In genomic region chr1:21149862-21150432, GRCh38 we compare ENCODE assay signal across 10 cellular contexts. TPM values are rescaled to one million over a fixed set of nuclear protein-coding genes. Genes with fewer than 3 reads are reported as not detected.
DNase-seq lines count a peak whose midpoint lies in the region; ATAC-seq and TF ChIP-seq lines count a peak whose summit lies in the region.
"Had no signal": no experiment of that assay in that cellular context is flagged by ENCODE, and none has a peak within 500 bp of the region (broad histone marks: within the 10 kb centered on the region; RNA-seq: fewer than 3 reads in every experiment).

No MANE protein-coding gene starts in this region.

- H3K27me3 ChIP-seq in HCT116 (ENCODE audit: insufficient read depth, low read length) (no peaks in the 10 kb centered on the region), spleen (replicated peaks in 1 of 7) (no peaks in the 10 kb centered on the region)
- H3K27me3 ChIP-seq: adrenal gland had no signal

- RAD21 ChIA-PET in HCT116 (lab: Charles Lee; ENCODE audit: low non-redundant PET in 1 of 2, low total read pairs in 2 of 2, uncharacterized antibody in 2 of 2, unreplicated experiment in 2 of 2): no interaction called here

- POLR2A ChIA-PET in HCT116 (lab: Charles Lee): no interaction called here

- H3K27ac ChIP-seq in HCT116 (ENCODE audit: low read depth, low read length): peak overlapping the region; percentile 74
- peak overlapping the region in 5 of 8 donors; percentile 10 to 50 (median 46) for H3K27ac ChIP-seq in spleen

- H3K4me1 ChIP-seq in HCT116 (ENCODE audit: control insufficient read depth in 1 of 2, insufficient read depth in 2 of 2, low read length in 2 of 2) (peaks cover 46 to 55% of the 10 kb centered on the region in 2 experiments), spleen (peaks cover 0 to 47% (median 14%) of the 10 kb centered on the region in 6 donors)

- no TSS peak for BruUV-seq in HCT116 (replicated peaks; lab: Mats Ljungman, UMichigan)

- DNase-seq in HCT116 (ENCODE audit: low read depth, low spot score) (peak; percentile 72), astrocyte of the hippocampus (ENCODE audit: low read depth, low spot score) (peak; percentile 97), iPS-NIHi7 (ENCODE audit: extremely low spot score) (peak; percentile 48), spleen (no peak), NCI-H69 (lab: John Stamatoyannopoulos, UW) (no peak), NCI-H2107 treated with DMSO at 0.1 percent for 48 hours (lab: John Stamatoyannopoulos, UW; ENCODE audit: unreplicated experiment) (no peak)
- no peak for DNase-seq in effector CD4-positive, alpha-beta T cell

- no peak overlapping the region for H2AFZ ChIP-seq in HCT116 (ENCODE audit: low read depth, low read length, poor library complexity, severe bottlenecking)

- WGBS in spleen, 5 donors: 64 to 84% (median 78%) methylated on average over 3 of the region's 3 CpGs

- no peaks in the 10 kb centered on the region for H3K36me3 ChIP-seq in HCT116 (ENCODE audit: control insufficient read depth in 1 of 2, insufficient read depth in 2 of 2, low read length in 2 of 2)
- peaks cover 0 to 71% (median 15%) of the 10 kb centered on the region in 6 donors for H3K36me3 ChIP-seq in spleen

- ATAC-seq in HCT116: peak; percentile 90
- ATAC-seq in activated T-helper 17 cell treated with anti-CD3 and anti-CD28 coated beads, Interleukin-2, amount 50 U/mL, for 72 hours (replicated peaks): no peak

- H3K9me3 ChIP-seq in HCT116 (ENCODE audit: control insufficient read depth in 1 of 2, insufficient read depth in 1 of 2, low read depth in 1 of 2, low read length in 2 of 2): no peaks in the 10 kb centered on the region
- H3K9me3 ChIP-seq in spleen: no peaks in the 10 kb centered on the region
- H3K9me3 ChIP-seq: adrenal gland had no signal

- no peaks in the 10 kb centered on the region for H4K20me1 ChIP-seq in HCT116 (ENCODE audit: insufficient read depth)

- peaks cover 4% of the 10 kb centered on the region for H3K4me1 Mint-ChIP-seq in activated T-helper 17 cell treated with anti-CD3 and anti-CD28 coated beads, Interleukin-2, amount 50 U/mL, for 72 hours

- peak overlapping the region; percentile 70 for H3K4me2 ChIP-seq in HCT116 (ENCODE audit: low read length)

- H3K27ac Mint-ChIP-seq in activated T-helper 17 cell treated with anti-CD3 and anti-CD28 coated beads, Interleukin-2, amount 50 U/mL, for 72 hours: no peak overlapping the region
- H3K27ac Mint-ChIP-seq: stimulated activated naive CD8-positive, alpha-beta T cell treated with anti-CD3 and anti-CD28 coated beads, Interleukin-15, Interleukin-2, amounts not matched to agents 100 ng/mL and 50 ng/mL, for 24 hours had no signal

- no peak for TF ChIP-seq POLR2A in HCT116 (IDR thresholded peaks at IDR 0.05; ENCODE audit: borderline replicate concordance, extremely low read depth, insufficient read depth, insufficient read length)
- TF ChIP-seq POLR2A in spleen (IDR thresholded peaks at IDR 0.05): no peak

- H3K4me3 ChIP-seq in HCT116 (replicated peaks in 1 of 2; ENCODE audit: low read depth in 1 of 2, low read length in 2 of 2) (peak overlapping the region in 1 of 2 experiments; percentile 35; a peak in 2 of 4 replicates), spleen (no peak overlapping the region)
- H3K4me3 ChIP-seq: adrenal gland had no signal

- intact Hi-C loops in HCT116 (cut with micrococcal nuclease): no loop called here
- intact Hi-C loops in spleen (cut with DNase I; ENCODE audit: low total_unique reads): no loop called here

- H3K36me3 Mint-ChIP-seq in activated T-helper 17 cell treated with anti-CD3 and anti-CD28 coated beads, Interleukin-2, amount 50 U/mL, for 72 hours (ENCODE audit: low read depth): peaks cover 48% of the 10 kb centered on the region

- CTCF ChIA-PET in HCT116 (lab: Charles Lee): no interaction called here

- TF ChIP-seq RAD21 in HCT116 (IDR thresholded peaks at IDR 0.05; ENCODE audit: low read depth): no peak; the same call in 1 of the 2 replicates

- no peak overlapping the region for H3K4me3 Mint-ChIP-seq in activated T-helper 17 cell treated with anti-CD3 and anti-CD28 coated beads, Interleukin-2, amount 50 U/mL, for 72 hours
- H3K4me3 Mint-ChIP-seq: stimulated activated naive CD8-positive, alpha-beta T cell treated with anti-CD3 and anti-CD28 coated beads, Interleukin-15, Interleukin-2, amounts not matched to agents 100 ng/mL and 50 ng/mL, for 24 hours had no signal

- TF ChIP-seq CTCF in HCT116 (IDR thresholded peaks at IDR 0.05 in 2 of 3, conservative IDR thresholded peaks at IDR 0.05 in 1 of 3; ENCODE audit: borderline replicate concordance in 1 of 3, insufficient read depth in 1 of 3, low read depth in 2 of 3, low read length in 2 of 3) (no peak), spleen (IDR thresholded peaks at IDR 0.05 in 8 of 11, conservative IDR thresholded peaks at IDR 0.05 in 3 of 11) (no peak)

- H3K79me2 ChIP-seq in HCT116 (ENCODE audit: insufficient read depth, low read length): peaks cover 37% of the 10 kb centered on the region

- no peaks in the 10 kb centered on the region for H3K27me3 Mint-ChIP-seq in activated T-helper 17 cell treated with anti-CD3 and anti-CD28 coated beads, Interleukin-2, amount 50 U/mL, for 72 hours
- H3K27me3 Mint-ChIP-seq: stimulated activated naive CD8-positive, alpha-beta T cell treated with anti-CD3 and anti-CD28 coated beads, Interleukin-15, Interleukin-2, amounts not matched to agents 100 ng/mL and 50 ng/mL, for 24 hours had no signal

- H3K9me3 Mint-ChIP-seq in activated T-helper 17 cell treated with anti-CD3 and anti-CD28 coated beads, Interleukin-2, amount 50 U/mL, for 72 hours: no peaks in the 10 kb centered on the region
- H3K9me3 Mint-ChIP-seq: stimulated activated naive CD8-positive, alpha-beta T cell treated with anti-CD3 and anti-CD28 coated beads, Interleukin-15, Interleukin-2, amounts not matched to agents 100 ng/mL and 50 ng/mL, for 24 hours had no signal

- H3K9ac ChIP-seq in HCT116 (ENCODE audit: low read length): peak overlapping the region; percentile 54

- H3K9me2 ChIP-seq in HCT116 (ENCODE audit: insufficient read depth): no peaks in the 10 kb centered on the region

TF ChIP-seq in HCT116, 20 proteins besides CTCF, POLR2A, EP300 and RAD21 (continues in another document):
- TF ChIP-seq JUND (IDR thresholded peaks at IDR 0.05): no peak; the same call in 1 of the 2 replicates
- no peak for TF ChIP-seq EZH2 (IDR thresholded peaks at IDR 0.05)
- TF ChIP-seq TCF7L2 (IDR thresholded peaks at IDR 0.05; ENCODE audit: borderline replicate concordance, extremely low read depth, insufficient read depth, insufficient read length): no peak
- no peak for TF ChIP-seq ZNF274 (IDR thresholded peaks at IDR 0.05; ENCODE audit: low read depth, low read length)
- TF ChIP-seq ZFX (IDR thresholded peaks at IDR 0.05): no peak
- no peak for TF ChIP-seq ELF1 (IDR thresholded peaks at IDR 0.05; ENCODE audit: borderline replicate concordance, low read depth)
- no peak for TF ChIP-seq MAX (IDR thresholded peaks at IDR 0.05)
- TF ChIP-seq EZH2phosphoT487 (IDR thresholded peaks at IDR 0.05; ENCODE audit: borderline replicate concordance): no peak
- TF ChIP-seq YY1 (IDR thresholded peaks at IDR 0.05; ENCODE audit: extremely low read depth, insufficient replicate concordance, low read depth, low read length): peak; percentile 84
- TF ChIP-seq EGR1 (IDR thresholded peaks at IDR 0.05; ENCODE audit: low read depth): no peak
- TF ChIP-seq FOSL1 (IDR thresholded peaks at IDR 0.05; ENCODE audit: low read depth): peak; percentile 33; the same call in 1 of the 2 replicates
- TF ChIP-seq SP1 (IDR thresholded peaks at IDR 0.05; ENCODE audit: low read depth): peak; percentile 55; the same call in 1 of the 2 replicates
- TF ChIP-seq SRF (IDR thresholded peaks at IDR 0.05; ENCODE audit: low read depth): no peak
- no peak for TF ChIP-seq ZBTB33 (IDR thresholded peaks at IDR 0.05; ENCODE audit: extremely low read depth, insufficient replicate concordance, low read length)
- no peak for TF ChIP-seq ATF3 (IDR thresholded peaks at IDR 0.05)
- no peak for TF ChIP-seq SIN3A (IDR thresholded peaks at IDR 0.05; ENCODE audit: low read depth)
- TF ChIP-seq CBX3 (IDR thresholded peaks at IDR 0.05; ENCODE audit: low read depth): 0 out of 2 replicates have a peak, but pooled peaks have one; percentile 47
- TF ChIP-seq POLR2AphosphoS5 (IDR thresholded peaks at IDR 0.05; ENCODE audit: low read depth, low read length): peak; percentile 39; the same call in 1 of the 2 replicates

RNA-seq across cellular contexts. Expression of gene EIF4G3, which starts 26.8 kb away (rescaled TPM):
- total RNA-seq in HCT116 (2021; ENCODE audit: unreplicated experiment): 40.1 TPM
- polyA plus RNA-seq in HCT116 (2012): 17.5 and 19.1 TPM in 2 replicates
- 10 to 100 TPM; 62.7 to 97.3 (median 75.0) TPM for total RNA-seq in spleen
- 10 to 100 TPM; 14.3 to 18.0 (median 16.7) TPM for polyA plus RNA-seq in spleen
- total RNA-seq in activated T-helper 17 cell treated with anti-CD3 and anti-CD28 coated beads, Interleukin-2, amount 50 U/mL, for 72 hours: 10 to 100 TPM; 32.9 to 56.2 TPM

Comparison
In these comparisons a context has a peak if more than half of its experiments do, and no peak if none do; other contexts are left out.
1. DNase-seq: peak in HCT116 (single experiment), astrocyte of the hippocampus (single experiment) and iPS-NIHi7 (single experiment); none in spleen (single experiment), NCI-H69 (single experiment), NCI-H2107 treated with DMSO at 0.1 percent for 48 hours (single experiment) and effector CD4-positive, alpha-beta T cell (single experiment).